35 cellular contexts compared by ENCODE assay signal in the genomic region with DNA sequence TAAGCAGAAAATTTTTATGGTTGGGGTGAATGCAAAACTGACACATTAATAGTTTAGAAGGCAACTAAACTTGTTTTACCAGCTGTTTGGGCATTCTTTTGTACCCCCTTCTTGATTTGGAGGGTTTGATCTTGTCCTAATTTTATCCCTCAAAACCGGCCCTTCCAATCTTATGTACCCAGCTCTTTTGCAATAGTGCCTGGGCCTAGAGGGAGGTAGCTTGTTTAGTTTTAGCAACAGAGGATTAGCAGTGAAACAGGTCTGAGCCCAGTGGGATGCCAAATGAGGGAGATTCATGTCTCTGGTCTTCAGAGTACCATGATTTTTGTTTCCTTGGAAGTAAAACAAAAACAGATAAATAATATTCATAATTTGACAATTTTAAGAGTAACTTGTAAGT. TPM values are rescaled to one million over a fixed set of nuclear protein-coding genes. Genes with fewer than 3 reads are reported as not detected.
"Had no signal": no experiment of that assay in that cellular context is flagged by ENCODE, and none has a peak within 500 bp of the region (broad histone marks: within the 10 kb centered on the region; RNA-seq: fewer than 3 reads in every experiment).

No MANE protein-coding gene starts in this region.

- H2AFZ ChIP-seq: PC-9 had no signal

- H3K9ac ChIP-seq: KMS-11 had no signal

- DNase-seq: activated B cell treated with CpG ODN at 0.5 μM for 24 hours; activated CD4-positive, alpha-beta memory T cell treated with anti-CD3 and anti-CD28 coated beads, Interleukin-2, amount 10 ng/mL, durations not matched to agents 7 days and 5 days; activated CD4-positive, alpha-beta T cell treated with anti-CD3 and anti-CD28 coated beads for 4 hours; activated CD4-positive, CD25-positive, alpha-beta regulatory T cell treated with anti-CD3 and anti-CD28 coated beads, Interleukin-2, amount 50 U/mL, for 72 hours; activated CD8-positive, alpha-beta memory T cell treated with anti-CD3 and anti-CD28 coated beads for 24 hours; activated CD8-positive, alpha-beta memory T cell treated with anti-CD3 and anti-CD28 coated beads, Interleukin-2, amount 10 ng/mL, durations not matched to agents 7 days and 5 days; activated CD8-positive, alpha-beta memory T cell treated with anti-CD3 and anti-CD28 coated beads, Interleukin-2, amount 50 U/mL, for 48 hours; activated effector memory CD4-positive, alpha-beta T cell treated with Interleukin-2 at 50 U/mL for 16 hours; activated naive CD4-positive, alpha-beta T cell treated with anti-CD3 and anti-CD28 coated beads, Interleukin-2, amount 50 U/mL, for 16 hours; activated naive CD8-positive, alpha-beta T cell treated with anti-CD3 and anti-CD28 coated beads for 36 hours; activated T-cell treated with anti-CD3 and anti-CD28 coated beads, Interleukin-2, amount 50 U/mL, for 48 hours; amygdala; cerebellar nuclear complex; MG63; NCI-H1048; NCI-H1105 treated with DMSO at 0.1 percent for 48 hours; NCI-H1436; NCI-H1694; NCI-H1930; NCI-H2081 treated with DMSO at 0.1 percent for 48 hours; NCI-H345; NCI-H524 treated with DMSO at 0.1 percent for 48 hours; PC-9; SIG-M5; T1000 had no signal

- ATAC-seq: activated CD8-positive, alpha-beta memory T cell treated with anti-CD3 and anti-CD28 coated beads, Interleukin-2, amount 10 ng/mL, durations not matched to agents 7 days and 5 days; Right ventricle myocardium inferior had no signal

- H3K9me3 ChIP-seq: ascending aorta, MG63 had no signal

- H3K4me3 ChIP-seq: ascending aorta, MG63, PC-9 had no signal

- H3K27ac ChIP-seq: ascending aorta, KMS-11, PC-9, RWPE1 had no signal

- H3K27me3 ChIP-seq: ascending aorta had no signal

- H3K4me2 ChIP-seq: KMS-11, PC-9 had no signal

- H3K4me1 ChIP-seq: ascending aorta had no signal

- H3K36me3 ChIP-seq: ascending aorta, MG63 had no signal

RNA-seq across cellular contexts. Expression of gene CRP, which starts 45.1 kb away (rescaled TPM):
- total RNA-seq: activated B cell treated with CpG ODN at 0.5 μM for 24 hours; activated CD4-positive, alpha-beta memory T cell treated with anti-CD3 and anti-CD28 coated beads, Interleukin-2, amount 10 ng/mL, durations not matched to agents 7 days and 5 days; activated CD8-positive, alpha-beta memory T cell treated with anti-CD3 and anti-CD28 coated beads, Interleukin-2, amount 10 ng/mL, durations not matched to agents 7 days and 5 days; activated naive CD8-positive, alpha-beta T cell treated with anti-CD3 and anti-CD28 coated beads for 36 hours; cardiac septum; NCI-H460; OCI-LY7; PC-9; Right ventricle myocardium inferior; SK-MEL-5; T-helper 1 cell treated with Interleukin-12 subunit alpha and Interleukin-12 subunit beta and Interleukin-4 antibody, amounts not matched to agents 30 ng/mL and 1 ng/mL, for 36 hours; T-helper 2 cell treated with Interferon-gamma antibody and Interleukin-4, amounts not matched to agents 100 ng/mL and 5 ng/mL, for 36 hours had no signal
